1 cellular context compared by ENCODE assay signal in genomic region chr9:129351642-129352151, GRCh38.
TF ChIP-seq lines count a peak whose summit lies in the region.

No MANE protein-coding gene starts in this region.

TF ChIP-seq in WTC11, 78 proteins besides CTCF, POLR2A, EP300 and RAD21 (continued from another document):
- TF ChIP-seq AR (CRISPR knock-in tag; IDR thresholded peaks at IDR 0.05) = no peak
